1 cellular context compared by ENCODE assay signal in the genomic region with DNA sequence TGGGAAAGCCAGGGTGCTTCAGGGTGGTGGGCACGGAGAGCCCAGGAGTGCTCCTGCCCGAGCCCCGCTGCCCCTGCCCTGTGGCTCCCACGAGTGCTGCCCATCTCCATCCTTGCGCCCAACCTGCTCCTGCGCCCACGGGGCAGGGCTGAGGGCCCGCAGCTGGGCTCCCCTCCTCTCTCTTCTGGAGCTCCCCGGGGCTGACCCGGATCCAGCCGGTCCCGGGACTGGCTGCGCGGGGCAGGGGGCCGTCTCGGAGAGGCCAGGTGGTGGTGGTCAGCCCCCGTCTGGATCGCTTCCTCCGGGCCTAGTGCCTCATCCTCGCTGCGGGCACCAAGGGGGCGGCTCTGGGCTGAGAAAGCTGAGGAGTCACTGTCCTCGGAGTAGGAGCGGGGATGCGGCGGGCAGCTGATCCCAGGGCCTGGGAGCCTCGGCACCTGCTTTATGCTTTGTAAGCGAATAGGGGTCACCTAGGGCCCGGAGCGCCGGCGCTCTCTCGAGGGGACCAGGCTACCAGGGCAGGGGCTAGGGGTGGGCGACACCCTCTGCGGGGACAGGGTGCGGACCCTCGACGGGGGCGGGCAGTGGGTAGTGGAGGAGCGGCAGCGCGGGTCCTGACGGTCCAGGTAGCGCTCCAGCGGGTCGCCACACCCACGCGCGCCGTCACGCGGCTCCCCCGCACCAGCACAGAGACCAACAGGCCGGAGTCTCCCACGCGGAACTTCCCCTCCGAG. TPM values are rescaled to one million over a fixed set of nuclear protein-coding genes. Genes with fewer than 3 reads are reported as not detected.
"Had no signal": no experiment of that assay in that cellular context is flagged by ENCODE, and none has a peak within 500 bp of the region (broad histone marks: within the 10 kb centered on the region; RNA-seq: fewer than 3 reads in every experiment).

No MANE protein-coding gene starts in this region.

RNA-seq across cellular contexts. Expression of a gene that starts 38.0 kb away (rescaled TPM):
- polyA plus RNA-seq: IgD-negative memory B cell had no signal
